ENCODE assay signal across 15 cellular contexts in genomic region chr3:144843099-144843498, GRCh38.
DNase-seq lines count a peak whose midpoint lies in the region; ATAC-seq and TF ChIP-seq lines count a peak whose summit lies in the region.
"Had no signal": no experiment of that assay in that cellular context is flagged by ENCODE, and none has a peak within 500 bp of the region (broad histone marks: within the 10 kb centered on the region; RNA-seq: fewer than 3 reads in every experiment).

No MANE protein-coding gene starts in this region.

- no peak overlapping the region for H3K4me3 Mint-ChIP-seq in activated CD4-positive, alpha-beta T cell treated with anti-CD3 and anti-CD28 coated beads, Interleukin-2, amount 10 ng/mL, durations not matched to agents 7 days and 5 days
- H3K4me3 Mint-ChIP-seq: activated CD4-positive, alpha-beta memory T cell treated with anti-CD3 and anti-CD28 coated beads, Interleukin-2, amount 10 ng/mL, durations not matched to agents 7 days and 5 days; central memory CD8-positive, alpha-beta T cell; nephron; T-helper 17 cell had no signal

- no peaks in the 10 kb centered on the region for H3K36me3 Mint-ChIP-seq in activated CD4-positive, alpha-beta T cell treated with anti-CD3 and anti-CD28 coated beads, Interleukin-2, amount 10 ng/mL, durations not matched to agents 7 days and 5 days (ENCODE audit: low read depth)

- 75 to 89% (median 86%) methylated on average over 8 of the region's 8 CpGs for WGBS in psoas muscle, 3 donors

- H3K4me3 ChIP-seq in fibroblast of lung (replicated peaks in 1 of 4; ENCODE audit: control extremely low read depth in 1 of 4, insufficient read depth in 1 of 4, low read depth in 3 of 4, low read length in 4 of 4) (no peak overlapping the region), psoas muscle (no peak overlapping the region)
- H3K4me3 ChIP-seq: upper lobe of left lung had no signal

- no peak overlapping the region for H3K27ac Mint-ChIP-seq in activated CD4-positive, alpha-beta T cell treated with anti-CD3 and anti-CD28 coated beads, Interleukin-2, amount 10 ng/mL, durations not matched to agents 7 days and 5 days
- H3K27ac Mint-ChIP-seq: activated CD4-positive, alpha-beta memory T cell treated with anti-CD3 and anti-CD28 coated beads, Interleukin-2, amount 10 ng/mL, durations not matched to agents 7 days and 5 days; nephron; T-helper 17 cell had no signal

- intact Hi-C loops in psoas muscle (cut with DNase I): no loop called here

- H4K20me1 ChIP-seq in fibroblast of lung (ENCODE audit: control insufficient read depth, extremely low read depth, insufficient read depth, low read length): no peaks in the 10 kb centered on the region

- no peak overlapping the region for H3K9ac ChIP-seq in fibroblast of lung (ENCODE audit: insufficient read depth, low read length)

- no peaks in the 10 kb centered on the region for H3K4me1 Mint-ChIP-seq in activated CD4-positive, alpha-beta T cell treated with anti-CD3 and anti-CD28 coated beads, Interleukin-2, amount 10 ng/mL, durations not matched to agents 7 days and 5 days
- H3K4me1 Mint-ChIP-seq: activated CD4-positive, alpha-beta memory T cell treated with anti-CD3 and anti-CD28 coated beads, Interleukin-2, amount 10 ng/mL, durations not matched to agents 7 days and 5 days; central memory CD8-positive, alpha-beta T cell; nephron; T-helper 17 cell had no signal

- peak; percentile 33 for DNase-seq in SIG-M5 treated with dmso at 0.1 percent for 504 hours (lab: John Stamatoyannopoulos, UW; ENCODE audit: unreplicated experiment)
- DNase-seq in SIG-M5 (lab: John Stamatoyannopoulos, UW): no peak
- peak; percentile 27 for DNase-seq in OCI-M1 (lab: John Stamatoyannopoulos, UW)
- DNase-seq in fibroblast of lung (ENCODE audit: low read depth in 2 of 2): peak in 1 of 2 donors; percentile 24
- no peak for DNase-seq in activated CD4-positive, alpha-beta T cell treated with anti-CD3 and anti-CD28 coated beads, Interleukin-2, amount 10 ng/mL, durations not matched to agents 7 days and 5 days
- DNase-seq in psoas muscle: no peak
- no peak for DNase-seq in LoVo (ENCODE audit: low spot score)
- DNase-seq: activated CD4-positive, alpha-beta memory T cell treated with anti-CD3 and anti-CD28 coated beads, Interleukin-2, amount 10 ng/mL, durations not matched to agents 7 days and 5 days; NCI-H1436; stimulated activated CD4-positive, alpha-beta T cell treated with anti-CD3 and anti-CD28 coated beads, Interleukin-12 subunit alpha, Interleukin-12 subunit beta, amount 100 ng/mL, for 4 hours; T-helper 17 cell; upper lobe of left lung had no signal

- no peaks in the 10 kb centered on the region for H3K36me3 ChIP-seq in fibroblast of lung (ENCODE audit: control insufficient read depth, insufficient read depth, low read length)
- no peaks in the 10 kb centered on the region for H3K36me3 ChIP-seq in psoas muscle (ENCODE audit: insufficient read depth in 1 of 2, low read depth in 1 of 2)
- H3K36me3 ChIP-seq: upper lobe of left lung had no signal

- TF ChIP-seq CTCF in fibroblast of lung (conservative IDR thresholded peaks at IDR 0.05 in 1 of 2, IDR thresholded peaks at IDR 0.05 in 1 of 2; ENCODE audit: low read depth in 1 of 2, low read length in 2 of 2) (peak; percentile 24 to 27), psoas muscle (IDR thresholded peaks at IDR 0.05) (no peak)

- H3K9me3 Mint-ChIP-seq in activated CD4-positive, alpha-beta T cell treated with anti-CD3 and anti-CD28 coated beads, Interleukin-2, amount 10 ng/mL, durations not matched to agents 7 days and 5 days: peaks cover 8% of the 10 kb centered on the region

- H3K27me3 ChIP-seq in fibroblast of lung (ENCODE audit: control insufficient read depth, insufficient read depth, low read length) (no peaks in the 10 kb centered on the region), psoas muscle (ENCODE audit: insufficient read depth in 3 of 3, low read length in 2 of 3) (no peaks in the 10 kb centered on the region)
- H3K27me3 ChIP-seq: upper lobe of left lung had no signal

- H3K27me3 Mint-ChIP-seq in activated CD4-positive, alpha-beta T cell treated with anti-CD3 and anti-CD28 coated beads, Interleukin-2, amount 10 ng/mL, durations not matched to agents 7 days and 5 days: no peaks in the 10 kb centered on the region
- H3K27me3 Mint-ChIP-seq: activated CD4-positive, alpha-beta memory T cell treated with anti-CD3 and anti-CD28 coated beads, Interleukin-2, amount 10 ng/mL, durations not matched to agents 7 days and 5 days; central memory CD8-positive, alpha-beta T cell; T-helper 17 cell had no signal

- H3K4me2 ChIP-seq in fibroblast of lung (ENCODE audit: extremely low read depth, insufficient read depth, low read length): no peak overlapping the region

- CTCF ChIA-PET in activated CD4-positive, alpha-beta T cell treated with anti-CD3 and anti-CD28 coated beads, Interleukin-2, amount 10 ng/mL, durations not matched to agents 7 days and 5 days (lab: Charles Lee): no interaction called here

- H3K4me1 ChIP-seq in fibroblast of lung (ENCODE audit: control insufficient read depth, extremely low read depth, insufficient read depth, low read length): no peaks in the 10 kb centered on the region
- H3K4me1 ChIP-seq in psoas muscle: no peaks in the 10 kb centered on the region
- H3K4me1 ChIP-seq: upper lobe of left lung had no signal

- H2AFZ ChIP-seq in fibroblast of lung (ENCODE audit: low read length): no peak overlapping the region

- POLR2A ChIA-PET in activated CD4-positive, alpha-beta T cell treated with anti-CD3 and anti-CD28 coated beads, Interleukin-2, amount 10 ng/mL, durations not matched to agents 7 days and 5 days (lab: Charles Lee): no interaction called here

- no peaks in the 10 kb centered on the region for H3K9me3 ChIP-seq in fibroblast of lung (ENCODE audit: control insufficient read depth, insufficient read depth, low read depth, low read length)
- peaks cover 8% of the 10 kb centered on the region for H3K9me3 ChIP-seq in psoas muscle

- no peak overlapping the region for H3K27ac ChIP-seq in fibroblast of lung (ENCODE audit: insufficient read depth, low read length)
- H3K27ac ChIP-seq in psoas muscle: no peak overlapping the region
- H3K27ac ChIP-seq: upper lobe of left lung had no signal

- H3K79me2 ChIP-seq in fibroblast of lung (ENCODE audit: control insufficient read depth, insufficient read depth, low read length): no peaks in the 10 kb centered on the region

- ATAC-seq in psoas muscle (no peak), GM19467 (IDR thresholded peaks at IDR 0.05; ENCODE audit: unreplicated experiment) (no peak)
- ATAC-seq: T-helper 17 cell had no signal

Comparison
In these comparisons a context has a peak if more than half of its experiments do, and no peak if none do; other contexts are left out.
1. DNase-seq: peak in SIG-M5 treated with dmso at 0.1 percent for 504 hours (single experiment) and OCI-M1 (single experiment); none in SIG-M5 (single experiment), activated CD4-positive, alpha-beta T cell treated with anti-CD3 and anti-CD28 coated beads, Interleukin-2, amount 10 ng/mL, durations not matched to agents 7 days and 5 days (single experiment), psoas muscle (0 of 2) and LoVo (single experiment).